In genomic region chr21:33767960-33768359, GRCh38 we compare ENCODE assay signal across 24 cellular contexts.
DNase-seq lines count a peak whose midpoint lies in the region; ATAC-seq, FAIRE-seq and TF ChIP-seq lines count a peak whose summit lies in the region.
"Had no signal": no experiment of that assay in that cellular context is flagged by ENCODE, and none has a peak within 500 bp of the region (broad histone marks: within the 10 kb centered on the region; RNA-seq: fewer than 3 reads in every experiment).

No MANE protein-coding gene starts in this region.

- H3K27me3 ChIP-seq in ACC112 (ENCODE audit: insufficient read depth, low read length), result no peaks in the 10 kb centered on the region
- no peaks in the 10 kb centered on the region for H3K27me3 ChIP-seq in IMR-90 (ENCODE audit: control insufficient read depth, insufficient read depth, low read length)
- no peaks in the 10 kb centered on the region for H3K27me3 ChIP-seq in K562 (ENCODE audit: control insufficient read depth in 2 of 2, insufficient read depth in 2 of 2, low read length in 2 of 2)
- H3K27me3 ChIP-seq: BE2C, BLaER1 had no signal

- no peaks in the 10 kb centered on the region; the same call in 1 of the 2 replicates for H4K20me1 ChIP-seq in IMR-90 (ENCODE audit: insufficient read depth, low read length)
- no peaks in the 10 kb centered on the region for H4K20me1 ChIP-seq in K562 (replicated peaks; ENCODE audit: control insufficient read depth, insufficient read depth, low read length)
- H4K20me1 ChIP-seq: BLaER1 had no signal

- ATAC-seq in IMR-90 (ENCODE audit: low read depth), result no peak
- ATAC-seq in K562, result no peak
- ATAC-seq in HG03565 (IDR thresholded peaks at IDR 0.05; ENCODE audit: unreplicated experiment), result no peak
- no peak for ATAC-seq in GM21786 (IDR thresholded peaks at IDR 0.05; ENCODE audit: unreplicated experiment)
- no peak for ATAC-seq in HG03571 (IDR thresholded peaks at IDR 0.05; ENCODE audit: unreplicated experiment)
- ATAC-seq: A549, GM12878 had no signal

- H2AK5ac ChIP-seq in IMR-90 (ENCODE audit: low read depth, low read length), result no peak overlapping the region

- peaks cover 11 to 25% of the 10 kb centered on the region in 2 experiments for H3K79me1 ChIP-seq in IMR-90 (ENCODE audit: low read depth in 1 of 2, low read length in 2 of 2)

- H3K4me1 ChIP-seq in ACC112 (ENCODE audit: control insufficient read depth, insufficient read depth, low read length, unreplicated experiment) (peaks cover 39% of the 10 kb centered on the region), IMR-90 (ENCODE audit: control insufficient read depth, insufficient read depth, low read length) (peaks cover 2% of the 10 kb centered on the region; the same call in 1 of the 2 replicates), K562 (replicated peaks in 1 of 2; ENCODE audit: control insufficient read depth in 2 of 2, insufficient read depth in 2 of 2, low read length in 2 of 2) (no peaks in the 10 kb centered on the region)
- H3K4me1 ChIP-seq: BE2C, BLaER1 had no signal

- no peak overlapping the region for H2BK15ac ChIP-seq in IMR-90 (ENCODE audit: low read depth, low read length)

- H2AK9ac ChIP-seq in IMR-90 (replicated peaks; ENCODE audit: low read depth, low read length, poor library complexity), result no peak overlapping the region

- no peaks in the 10 kb centered on the region for H3K9me3 ChIP-seq in IMR-90 (ENCODE audit: control insufficient read depth, insufficient read depth, low read length)
- no peaks in the 10 kb centered on the region for H3K9me3 ChIP-seq in K562 (replicated peaks; ENCODE audit: control insufficient read depth, insufficient read depth, low read depth, low read length)
- H3K9me3 ChIP-seq: A549, BE2C had no signal

- TF ChIP-seq CTCF in IMR-90 (conservative IDR thresholded peaks at IDR 0.05; ENCODE audit: low read depth, low read length) (no peak), K562 (IDR thresholded peaks at IDR 0.05 in 2 of 3, conservative IDR thresholded peaks at IDR 0.05 in 1 of 3; ENCODE audit: insufficient read depth in 2 of 3, low read depth in 1 of 3, low read length in 3 of 3) (no peak)

- H4K91ac ChIP-seq in IMR-90 (ENCODE audit: insufficient read depth, low read depth, low read length), result no peak overlapping the region

- H4K8ac ChIP-seq in IMR-90 (ENCODE audit: low read depth in 2 of 2, low read length in 2 of 2), result no peak overlapping the region

- POLR2A ChIA-PET in IMR-90 (lab: Charles Lee; ENCODE audit: unreplicated experiment), result no interaction called here
- POLR2A ChIA-PET in K562 (lab: Yijun Ruan, JAX), result interaction anchor here (0.7 to 2.5 kb wide), 4 partner anchors 9 to 479 kb away, joined by 3 to 7 read pairs (median 4); no protein-coding TSS in a partner anchor

- H3K4ac ChIP-seq in IMR-90 (ENCODE audit: low read depth, low read length), result no peak overlapping the region

- no peak overlapping the region for H2BK120ac ChIP-seq in IMR-90 (ENCODE audit: low read depth, low read length)

- H3K9me1 ChIP-seq in IMR-90 (ENCODE audit: insufficient read depth, low read length), result peaks cover 8% of the 10 kb centered on the region; the same call in 1 of the 2 replicates
- H3K9me1 ChIP-seq in K562 (ENCODE audit: control insufficient read depth, insufficient read depth, low read length), result no peaks in the 10 kb centered on the region

- no peak for FAIRE-seq in K562 (lab: Jason Lieb, UNC)
- FAIRE-seq: A549, GM12878, GM12892, GM18507 had no signal

- H3K27ac ChIP-seq in ACC112 (ENCODE audit: low read depth, low read length) (peak overlapping the region; percentile 58), IMR-90 (ENCODE audit: insufficient read depth, low read length) (no peak overlapping the region), K562 (ENCODE audit: extremely low read depth, low read depth, low read length) (no peak overlapping the region)
- H3K27ac ChIP-seq: 22Rv1, A549, BLaER1 had no signal

- CTCF ChIA-PET in IMR-90 (lab: Yijun Ruan, JAX) (no interaction called here), K562 (lab: Yijun Ruan, JAX; ENCODE audit: low intra/inter-chr PET ratio) (no interaction called here)

- DNase-seq in IMR-90 (no peak), K562 (ENCODE audit: extremely low read depth in 1 of 4, low spot score in 3 of 4) (no peak)
- DNase-seq: BE2C; C1 segment of cervical spinal cord; CD4-positive, alpha-beta memory T cell; CD4-positive, CD25-positive, alpha-beta regulatory T cell; CD8-positive, alpha-beta memory T cell; COR-L47; DMS 273 treated with DMSO at 0.1 percent for 48 hours; DMS153; DMS53; DMS79; DND-41; GDM1 had no signal

- H3K4me3 ChIP-seq in ACC112 (ENCODE audit: low read depth, low read length), result no peak overlapping the region
- H3K4me3 ChIP-seq in IMR-90 (ENCODE audit: insufficient read depth, low read depth, low read length), result no peak overlapping the region
- H3K4me3 ChIP-seq in K562, result no peak overlapping the region
- H3K4me3 ChIP-seq: A549, BLaER1, GM12878 had no signal

- H3K14ac ChIP-seq in IMR-90 (replicated peaks; ENCODE audit: low read depth, low read length), result no peak overlapping the region

- peaks cover 30% of the 10 kb centered on the region for H3K36me3 ChIP-seq in ACC112 (ENCODE audit: insufficient read depth, low read length)
- peaks cover 17% of the 10 kb centered on the region for H3K36me3 ChIP-seq in IMR-90 (ENCODE audit: control insufficient read depth, insufficient read depth, low read length)
- H3K36me3 ChIP-seq in K562 (ENCODE audit: control insufficient read depth, insufficient read depth, low read length), result no peaks in the 10 kb centered on the region

- H3K23ac ChIP-seq in IMR-90 (ENCODE audit: low read depth, low read length), result no peak overlapping the region

- intact Hi-C loops in IMR-90 (cut with micrococcal nuclease) (no loop called here), K562 (cut with micrococcal nuclease) (no loop called here)

- no peak for TF ChIP-seq POLR2A in IMR-90 (IDR thresholded peaks at IDR 0.05; ENCODE audit: low read depth, low read length)
- TF ChIP-seq POLR2A in K562 (conservative IDR thresholded peaks at IDR 0.05), result no peak

- H3K4me2 ChIP-seq in IMR-90 (ENCODE audit: low read depth, low read length), result no peak overlapping the region
- no peak overlapping the region for H3K4me2 ChIP-seq in K562 (ENCODE audit: insufficient read depth, low read length)
- H3K4me2 ChIP-seq: A549, BLaER1 had no signal

- no CpG with 5 or more reads among the region's 2 CpGs for WGBS in IMR-90 (ENCODE audit: extremely low coverage in 2 of 2, insufficient read length in 1 of 2), 2 experiments
- 40% methylated on average over 2 of the region's 2 CpGs for WGBS in K562 (ENCODE audit: insufficient coverage, low coverage, missing lambda C conversion rate)

- H2BK5ac ChIP-seq in IMR-90 (ENCODE audit: low read depth, low read length, poor library complexity, severe bottlenecking), result peak overlapping the region; percentile 48

- no peak for TF ChIP-seq EP300 in K562 (IDR thresholded peaks at IDR 0.05; ENCODE audit: low read length)

- H3K56ac ChIP-seq in IMR-90 (ENCODE audit: extremely low read depth, insufficient read depth, low read length), result no peak overlapping the region

- dilution Hi-C loops in IMR-90 (cut with HindIII; ENCODE audit: low sequenced_read_pairs, unreplicated experiment), result no loop called here

- TF ChIP-seq RAD21 in IMR-90 (IDR thresholded peaks at IDR 0.05; ENCODE audit: low read length) (no peak), K562 (CRISPR knock-in tag; conservative IDR thresholded peaks at IDR 0.05 in 1 of 2, IDR thresholded peaks at IDR 0.05 in 1 of 2) (no peak)

- no peak overlapping the region for H2BK20ac ChIP-seq in IMR-90 (ENCODE audit: low read depth, low read length)

- H3K9ac ChIP-seq in IMR-90 (ENCODE audit: low read depth, low read length) (no peak overlapping the region), K562 (ENCODE audit: insufficient read depth in 1 of 2, low read depth in 2 of 2, low read length in 2 of 2) (no peak overlapping the region)
- H3K9ac ChIP-seq: BLaER1 had no signal

- H2AFZ ChIP-seq in ACC112 (ENCODE audit: low read length, unreplicated experiment) (no peak overlapping the region), IMR-90 (replicated peaks; ENCODE audit: low read length, poor library complexity) (no peak overlapping the region), K562 (ENCODE audit: low read depth, low read length) (no peak overlapping the region)

- H3K79me2 ChIP-seq in ACC112 (ENCODE audit: control insufficient read depth, insufficient read depth, low read length, unreplicated experiment) (peaks cover 5% of the 10 kb centered on the region), K562 (ENCODE audit: control insufficient read depth, insufficient read depth, low read length) (no peaks in the 10 kb centered on the region)

- in situ Hi-C loops in IMR-90 (cut with MboI; ENCODE audit: low sequenced_read_pairs) (no loop called here), K562 (cut with MboI) (no loop called here)

- H3K18ac ChIP-seq in IMR-90 (ENCODE audit: low read depth, low read length), result no peak overlapping the region

- H4K5ac ChIP-seq in IMR-90 (ENCODE audit: low read depth, low read length), result no peak overlapping the region

- BruUV-seq in IMR-90 (replicated peaks; lab: Mats Ljungman, UMichigan), result no TSS peak
- no TSS peak for BruUV-seq in K562 (replicated peaks; lab: Mats Ljungman, UMichigan)

TF ChIP-seq in IMR-90, 13 proteins besides CTCF, POLR2A, EP300 and RAD21:
- TF ChIP-seq NFE2L2 (IDR thresholded peaks at IDR 0.05; ENCODE audit: low read depth, low read length), result no peak
- TF ChIP-seq RFX5 (IDR thresholded peaks at IDR 0.05; ENCODE audit: low read depth, low read length), result no peak
- peak; percentile 54; the same call in 1 of the 2 replicates for TF ChIP-seq CEBPB (IDR thresholded peaks at IDR 0.05; ENCODE audit: low read depth, low read length)

TF ChIP-seq in K562, 482 proteins besides CTCF, POLR2A, EP300 and RAD21 (continues in another document):
- no peak for TF ChIP-seq CEBPG (CRISPR knock-in tag; IDR thresholded peaks at IDR 0.05)
- TF ChIP-seq CEBPG (tag; conservative IDR thresholded peaks at IDR 0.05 in 1 of 2, IDR thresholded peaks at IDR 0.05 in 1 of 2), result peak in 1 of 2 experiments; percentile 52; a peak in 2 of 4 replicates
